Comparison of ENCODE assay signal across 14 cellular contexts in genomic region chr10:101972761-101973160, GRCh38.
DNase-seq lines count a peak whose midpoint lies in the region; ATAC-seq, FAIRE-seq and TF ChIP-seq lines count a peak whose summit lies in the region.
"Had no signal": no experiment of that assay in that cellular context is flagged by ENCODE, and none has a peak within 500 bp of the region (broad histone marks: within the 10 kb centered on the region; RNA-seq: fewer than 3 reads in every experiment).

No MANE protein-coding gene starts in this region.

- no peak for TF ChIP-seq CTCF in A549 (IDR thresholded peaks at IDR 0.05)
- TF ChIP-seq CTCF in GM12864 (IDR thresholded peaks at IDR 0.05; ENCODE audit: low read depth, low read length, missing control alignments) = no peak

- WGBS in A549 (ENCODE audit: missing lambda C conversion rate) = 79% methylated on average over 9 of the region's 9 CpGs

- no peak for ATAC-seq in A549
- ATAC-seq: K562, Panc1 had no signal

- CTCF ChIA-PET in A549 (lab: Yijun Ruan, JAX) = interaction anchor here (0.7 to 4.3 kb wide), 8 partner anchors 10 to 191 kb away, joined by 3 to 19 read pairs (median 4); partner anchors contain the start of gene OGA

- H3K4me3 ChIP-seq in A549 (no peak overlapping the region), GM12864 (ENCODE audit: low read depth, low read length) (peak overlapping the region; percentile 6; the same call in 1 of the 2 replicates)
- H3K4me3 ChIP-seq: K562 had no signal

- peak overlapping the region in 1 of 2 experiments; percentile 24; a peak in 1 of 6 replicates for H3K27ac ChIP-seq in A549

- no peak for FAIRE-seq in A549 (lab: Jason Lieb, UNC)
- FAIRE-seq: K562 had no signal

- POLR2A ChIA-PET in A549 (lab: Yijun Ruan, JAX) = interaction anchor here (0.6 kb wide), 1 partner anchor 1060 kb away, joined by 3 read pairs; no protein-coding TSS in a partner anchor

- DNase-seq in A549 (ENCODE audit: low read depth in 1 of 2, low spot score in 1 of 2) (no peak), GM12864 (ENCODE audit: low read depth) (peak; percentile 35), RPMI7951 (ENCODE audit: low read depth) (peak; percentile 13), epidermal melanocyte (ENCODE audit: insufficient read length, low spot score) (peak; percentile 60), hypothalamus (lab: John Stamatoyannopoulos, UW) (no peak), T-helper 9 cell (no peak), NCI-H1048 (lab: John Stamatoyannopoulos, UW) (no peak)
- no peak for DNase-seq in activated CD4-positive, alpha-beta T cell treated with anti-CD3 and anti-CD28 coated beads, Interleukin-2, amount 50 U/mL, for 1 hour
- DNase-seq: activated CD4-positive, alpha-beta T cell treated with anti-CD3 and anti-CD28 coated beads for 1 hour; activated naive CD8-positive, alpha-beta T cell treated with anti-CD3 and anti-CD28 coated beads, Interleukin-2, amount 50 U/mL, for 24 hours; NCI-H1694 treated with DMSO at 0.1 percent for 48 hours; NCI-H510A had no signal

- no peaks in the 10 kb centered on the region for H3K9me3 ChIP-seq in A549

- H3K4me1 ChIP-seq in A549 = peaks cover 19% of the 10 kb centered on the region

- TF ChIP-seq POLR2A in A549 (IDR thresholded peaks at IDR 0.05; ENCODE audit: low read length) = no peak

- TF ChIP-seq RAD21 in A549 (conservative IDR thresholded peaks at IDR 0.05 in 1 of 2, IDR thresholded peaks at IDR 0.05 in 1 of 2) = no peak

- TF ChIP-seq EP300 in A549 (IDR thresholded peaks at IDR 0.05) = no peak

- H3K4me2 ChIP-seq in A549 = no peak overlapping the region

TF ChIP-seq in A549, 52 proteins besides CTCF, POLR2A, EP300 and RAD21:
- 0 out of 2 replicates have a peak, but pooled peaks have one; percentile 11 for TF ChIP-seq NFE2L2 (conservative IDR thresholded peaks at IDR 0.05; ENCODE audit: low read length)
- no peak for TF ChIP-seq FOXS1 (CRISPR knock-in tag; IDR thresholded peaks at IDR 0.05)
- no peak for TF ChIP-seq TFCP2L1 (CRISPR knock-in tag; IDR thresholded peaks at IDR 0.05)
- no peak for TF ChIP-seq GATA3 (IDR thresholded peaks at IDR 0.05; ENCODE audit: borderline replicate concordance)
- no peak for TF ChIP-seq MYC (IDR thresholded peaks at IDR 0.05; ENCODE audit: borderline replicate concordance, low read length)
- no peak for TF ChIP-seq MAZ (IDR thresholded peaks at IDR 0.05; ENCODE audit: borderline replicate concordance, low read depth, low read length)
- no peak for TF ChIP-seq FOSL2 (IDR thresholded peaks at IDR 0.05)
- TF ChIP-seq FOSL2 (CRISPR knock-in tag; IDR thresholded peaks at IDR 0.05) = no peak
- peak; percentile 96 for TF ChIP-seq MAFK (IDR thresholded peaks at IDR 0.05; ENCODE audit: partially characterized antibody)
- no peak for TF ChIP-seq POLR2AphosphoS2 (conservative IDR thresholded peaks at IDR 0.05; ENCODE audit: low read length)

Comparison
In these comparisons a context has a peak if more than half of its experiments do, and no peak if none do; other contexts are left out.
1. DNase-seq: peak in GM12864 (single experiment), RPMI7951 (single experiment) and epidermal melanocyte (single experiment); none in A549 (0 of 2), hypothalamus (0 of 51), activated CD4-positive, alpha-beta T cell treated with anti-CD3 and anti-CD28 coated beads, Interleukin-2, amount 50 U/mL, for 1 hour (single experiment), T-helper 9 cell (single experiment) and NCI-H1048 (single experiment).